Comparison of ENCODE assay signal across 12 cellular contexts in genomic region chr1:154178006-154178405, GRCh38. TPM values are rescaled to one million over a fixed set of nuclear protein-coding genes. Genes with fewer than 3 reads are reported as not detected.
DNase-seq lines count a peak whose midpoint lies in the region; ATAC-seq and TF ChIP-seq lines count a peak whose summit lies in the region.
"Had no signal": no experiment of that assay in that cellular context is flagged by ENCODE, and none has a peak within 500 bp of the region (broad histone marks: within the 10 kb centered on the region; RNA-seq: fewer than 3 reads in every experiment).

No MANE protein-coding gene starts in this region.

- 68% methylated on average over 2 of the region's 2 CpGs for WGBS in SK-N-SH (ENCODE audit: low lambda C conversion rate)

- no peak for ATAC-seq in SK-N-SH treated with all-trans-retinoic acid at 6 μM for 48 hours
- no peak for ATAC-seq in WTC11
- no peak for ATAC-seq in HG03442 (IDR thresholded peaks at IDR 0.05; ENCODE audit: unreplicated experiment)
- no peak for ATAC-seq in HG02970 (IDR thresholded peaks at IDR 0.05; ENCODE audit: low FRiP score, unreplicated experiment)

- H3K27me3 ChIP-seq in SK-N-SH (ENCODE audit: insufficient read depth): no peaks in the 10 kb centered on the region

- no peak for TF ChIP-seq EP300 in SK-N-SH (IDR thresholded peaks at IDR 0.05; ENCODE audit: borderline replicate concordance in 1 of 2, low read depth in 1 of 2, low read length in 1 of 2)

- H3K9ac ChIP-seq in SK-N-SH: no peak overlapping the region

- peaks cover 6% of the 10 kb centered on the region for H3F3A ChIP-seq in SK-N-SH (replicated peaks; ENCODE audit: insufficient read depth)

- H3K4me1 ChIP-seq in SK-N-SH (ENCODE audit: control insufficient read depth in 1 of 2, insufficient read depth in 2 of 2, low read depth in 1 of 2, low read length in 1 of 2): peaks cover 30 to 39% of the 10 kb centered on the region in 2 experiments; a peak in 3 of 4 replicates

- no peak for TF ChIP-seq RAD21 in SK-N-SH (IDR thresholded peaks at IDR 0.05; ENCODE audit: low read length)

- 0 out of 4 replicates have a peak overlapping the region, but pooled peaks of 1 of the 2 experiments have one; percentile 5 for H3K27ac ChIP-seq in SK-N-SH (ENCODE audit: low read depth in 2 of 2, low read length in 1 of 2)

- H3K4me2 ChIP-seq in SK-N-SH: peak overlapping the region; percentile 60

- no peaks in the 10 kb centered on the region for H3K27me3 Mint-ChIP-seq in WTC11 (ENCODE audit: low read depth)
- H3K27me3 Mint-ChIP-seq in endothelial cell (ENCODE audit: unreplicated experiment): peaks cover 11% of the 10 kb centered on the region

- no peaks in the 10 kb centered on the region for H3K9me2 ChIP-seq in SK-N-SH

- H3K36me3 Mint-ChIP-seq in WTC11 (peaks cover 31% of the 10 kb centered on the region), endothelial cell (ENCODE audit: low read depth, unreplicated experiment) (peaks cover 47% of the 10 kb centered on the region)

- H3K4me1 Mint-ChIP-seq in WTC11 (peaks cover 43% of the 10 kb centered on the region), endothelial cell (ENCODE audit: unreplicated experiment) (peaks cover 70% of the 10 kb centered on the region)

- H3K9me3 ChIP-seq in SK-N-SH: no peaks in the 10 kb centered on the region

- H3K4me3 Mint-ChIP-seq in WTC11 (no peak overlapping the region), endothelial cell (ENCODE audit: unreplicated experiment) (peak overlapping the region; percentile 73)

- TF ChIP-seq CTCF in SK-N-SH (IDR thresholded peaks at IDR 0.05): no peak
- no peak for TF ChIP-seq CTCF in WTC11 (IDR thresholded peaks at IDR 0.05)
- no peak for TF ChIP-seq CTCF in endothelial cell (IDR thresholded peaks at IDR 0.05; ENCODE audit: unreplicated experiment)

- peaks cover 32 to 55% of the 10 kb centered on the region in 2 experiments for H3K36me3 ChIP-seq in SK-N-SH (replicated peaks in 1 of 2; ENCODE audit: control insufficient read depth in 1 of 2, insufficient read depth in 2 of 2, low read length in 1 of 2)

- H4K20me1 ChIP-seq in SK-N-SH (ENCODE audit: insufficient read depth): peaks cover 91% of the 10 kb centered on the region

- no peak overlapping the region; a peak in 1 of 4 replicates for H3K4me3 ChIP-seq in SK-N-SH (ENCODE audit: low read depth in 2 of 2, low read length in 1 of 2)

- H3K79me2 ChIP-seq in SK-N-SH (ENCODE audit: insufficient read depth): peaks cover 99% of the 10 kb centered on the region

- POLR2A ChIA-PET in SK-N-SH (lab: Yijun Ruan, JAX) (interaction anchor here (2.1 kb wide), 1 partner anchor 187 kb away, joined by 9 read pairs; the partner anchor contains the start of gene RPS27), WTC11 (lab: Charles Lee) (interaction anchor here (0.6 kb wide), 1 partner anchor 1296 kb away, joined by 3 read pairs; no protein-coding TSS in a partner anchor)

- no peaks in the 10 kb centered on the region for H3K9me3 Mint-ChIP-seq in WTC11
- H3K9me3 Mint-ChIP-seq in endothelial cell (ENCODE audit: unreplicated experiment): no peaks in the 10 kb centered on the region

- H2AFZ ChIP-seq in SK-N-SH (ENCODE audit: low read depth): no peak overlapping the region

- H3K27ac Mint-ChIP-seq in WTC11 (peak overlapping the region; percentile 71), endothelial cell (ENCODE audit: unreplicated experiment) (peak overlapping the region; percentile 87)

- DNase-seq in SK-N-SH: no peak
- no peak for DNase-seq in WTC11 (ENCODE audit: low spot score)
- DNase-seq in endothelial cell (ENCODE audit: low spot score): no peak
- peak; percentile 23 for DNase-seq in stimulated activated CD4-positive, alpha-beta T cell treated with anti-CD3 and anti-CD28 coated beads, Interleukin-4, amount 100 ng/mL, for 24 hours
- no peak for DNase-seq in effector CD8-positive, alpha-beta T cell (lab: John Stamatoyannopoulos, UW)
- DNase-seq: 8988T, NCI-H1417 had no signal

- CTCF ChIA-PET in SK-N-SH (lab: Yijun Ruan, JAX): interaction anchor here (0.7 kb wide), 2 partner anchors 26 to 94 kb away, joined by 3 to 4 read pairs; partner anchors contain the start of gene HAX1
- CTCF ChIA-PET in WTC11 (lab: Charles Lee): interaction anchor here (1.1 kb wide), 2 partner anchors 150 to 157 kb away, joined by 3 read pairs; no protein-coding TSS in a partner anchor

TF ChIP-seq in SK-N-SH, 30 proteins besides CTCF, POLR2A, EP300 and RAD21 (continues in another document):
- TF ChIP-seq FOSL2 (IDR thresholded peaks at IDR 0.05; ENCODE audit: borderline replicate concordance, low read depth): no peak
- TF ChIP-seq CHD2 (IDR thresholded peaks at IDR 0.05; ENCODE audit: low read length, partially characterized antibody): no peak
- no peak for TF ChIP-seq ZBTB33 (IDR thresholded peaks at IDR 0.05; ENCODE audit: borderline replicate concordance, low read depth)

TF ChIP-seq in SK-N-SH treated with all-trans-retinoic acid at 6 μM for 48 hours, 23 proteins besides CTCF, POLR2A, EP300 and RAD21:
- TF ChIP-seq ESRRG (CRISPR knock-in tag; IDR thresholded peaks at IDR 0.05) (no peak), PATZ1 (CRISPR knock-in tag; IDR thresholded peaks at IDR 0.05; ENCODE audit: borderline replicate concordance) (no peak), CSDC2 (CRISPR knock-in tag; IDR thresholded peaks at IDR 0.05) (no peak), ZNF565 (CRISPR knock-in tag; conservative IDR thresholded peaks at IDR 0.05; ENCODE audit: low read depth) (no peak), ZNF8 (CRISPR knock-in tag; IDR thresholded peaks at IDR 0.05) (no peak)

TF ChIP-seq in WTC11, 78 proteins besides CTCF, POLR2A, EP300 and RAD21:
- TF ChIP-seq GABPB1 (CRISPR knock-in tag; IDR thresholded peaks at IDR 0.05) (no peak), ZNF138 (CRISPR knock-in tag; conservative IDR thresholded peaks at IDR 0.05) (no peak), KAT7 (CRISPR knock-in tag; IDR thresholded peaks at IDR 0.05; ENCODE audit: borderline replicate concordance) (no peak), RELA (CRISPR knock-in tag; IDR thresholded peaks at IDR 0.05; ENCODE audit: borderline replicate concordance) (no peak), ZNF121 (CRISPR knock-in tag; IDR thresholded peaks at IDR 0.05) (no peak)

RNA-seq across cellular contexts. Expression of gene TPM3, which starts 13.9 kb away (rescaled TPM):
- polyA plus RNA-seq in SK-N-SH (2012; rRNA removed): 324 and 359 TPM in 2 replicates
- polyA plus RNA-seq in SK-N-SH (2012; cell fraction: cytosol; rRNA removed): 391 and 506 TPM in 2 replicates
- 163 and 260 TPM in 2 replicates for polyA plus RNA-seq in SK-N-SH (2012; cell fraction: nucleus; rRNA removed)
- total RNA-seq in WTC11 (2021) (496 to 614 TPM (median 504 TPM) in 3 replicates), endothelial cell (ENCODE audit: unreplicated experiment) (689 TPM)

RNA-seq across cellular contexts. Expression of gene NUP210L, which starts 23.1 kb away (rescaled TPM):
- not detected in 2 replicates for polyA plus RNA-seq in SK-N-SH (2012; rRNA removed)
- polyA plus RNA-seq in SK-N-SH (2012; cell fraction: cytosol; rRNA removed): not detected in 2 replicates
- polyA plus RNA-seq in SK-N-SH (2012; cell fraction: nucleus; rRNA removed): 0.02 TPM in 1 of 2 replicates, not detected in the other
- 0.02 to 0.09 TPM in 2 of 3 replicates, not detected in the other for total RNA-seq in WTC11 (2021)
- total RNA-seq in endothelial cell (ENCODE audit: unreplicated experiment): 0.15 TPM
- total RNA-seq: kidney epithelial cell had no signal

RNA-seq across cellular contexts. Expression of gene CFAP141, which starts 28.1 kb away (rescaled TPM):
- not detected in 2 replicates for polyA plus RNA-seq in SK-N-SH (2012; rRNA removed)
- not detected in 2 replicates for polyA plus RNA-seq in SK-N-SH (2012; cell fraction: cytosol; rRNA removed)
- not detected in 2 replicates for polyA plus RNA-seq in SK-N-SH (2012; cell fraction: nucleus; rRNA removed)
- total RNA-seq in WTC11 (2021) (not detected in 3 replicates), endothelial cell (ENCODE audit: unreplicated experiment) (not detected)
- total RNA-seq: kidney epithelial cell; T-helper 1 cell treated with Interleukin-12 subunit alpha and Interleukin-12 subunit beta and Interleukin-4 antibody, amounts not matched to agents 30 ng/mL and 1 ng/mL, for 36 hours had no signal

RNA-seq across cellular contexts. Expression of gene UBAP2L, which starts 42.7 kb away (rescaled TPM):
- 146 and 161 TPM in 2 replicates for polyA plus RNA-seq in SK-N-SH (2012; rRNA removed)
- 111 and 115 TPM in 2 replicates for polyA plus RNA-seq in SK-N-SH (2012; cell fraction: cytosol; rRNA removed)
- polyA plus RNA-seq in SK-N-SH (2012; cell fraction: nucleus; rRNA removed): 191 and 357 TPM in 2 replicates
- total RNA-seq in WTC11 (2021): 201 to 205 TPM (median 203 TPM) in 3 replicates
- 243 TPM for total RNA-seq in endothelial cell (ENCODE audit: unreplicated experiment)
